ENCODE assay signal across 8 cellular contexts in genomic region chr15:40906947-40907802, GRCh38. TPM values are rescaled to one million over a fixed set of nuclear protein-coding genes. Genes with fewer than 3 reads are reported as not detected.
DNase-seq lines count a peak whose midpoint lies in the region; ATAC-seq, FAIRE-seq and TF ChIP-seq lines count a peak whose summit lies in the region.

No MANE protein-coding gene starts in this region.

- 76 to 90% methylated on average over 9 to 17 of the region's 23 CpGs for WGBS in mesodermal cell (ENCODE audit: insufficient coverage in 2 of 2), 2 experiments
- 20 to 36% methylated on average over 8 to 11 of the region's 23 CpGs for WGBS in thyroid gland, 2 donors

- no peaks in the 10 kb centered on the region for H3K27me3 ChIP-seq in DND-41 (ENCODE audit: insufficient read depth, low read length, poor library complexity)
- H3K27me3 ChIP-seq in thyroid gland: no peaks in the 10 kb centered on the region

- DNase-seq in DND-41 (peak; percentile 60), dermis microvascular lymphatic vessel endothelial cell (ENCODE audit: low read depth in 2 of 2) (peak; percentile 74 to 93), thyroid gland (peak; percentile 68), H54 (ENCODE audit: insufficient read length, low spot score) (no peak), amniotic stem cell (lab: John Stamatoyannopoulos, UW) (no peak)
- peak; percentile 66 for DNase-seq in Jurkat, Clone E6-1 (ENCODE audit: low read depth, low spot score)

- H4K20me1 ChIP-seq in DND-41 (ENCODE audit: insufficient read depth, low read length): peaks cover 25% of the 10 kb centered on the region

- ATAC-seq in DND-41 (ENCODE audit: insufficient read depth, low read depth): peak; percentile 25

- peaks cover 21% of the 10 kb centered on the region for H3K36me3 ChIP-seq in DND-41 (ENCODE audit: insufficient read depth, low read length)
- peaks cover 33% of the 10 kb centered on the region for H3K36me3 ChIP-seq in mesodermal cell (ENCODE audit: control insufficient read depth, insufficient read depth, low read length)
- H3K36me3 ChIP-seq in thyroid gland: peaks cover 10 to 14% of the 10 kb centered on the region in 2 donors

- TF ChIP-seq POLR2A in thyroid gland (IDR thresholded peaks at IDR 0.05) (no peak), H54 (IDR thresholded peaks at IDR 0.05; ENCODE audit: low read depth, low read length) (no peak)

- H3K4me3 ChIP-seq in DND-41 (ENCODE audit: low read depth in 1 of 2, low read length in 2 of 2) (peak overlapping the region; percentile 23 to 57; a peak in 3 of 4 replicates), mesodermal cell (ENCODE audit: extremely low read depth, insufficient read depth, low read length, poor library complexity, severe bottlenecking) (no peak overlapping the region), thyroid gland (replicated peaks in 1 of 3) (peak overlapping the region in 1 of 3 donors; percentile 30)
- peak overlapping the region; percentile 68 for H3K4me3 ChIP-seq in Jurkat, Clone E6-1 (ENCODE audit: low read length)

- no peak for FAIRE-seq in H54 (lab: Jason Lieb, UNC)

- no peaks in the 10 kb centered on the region for H3K9me3 ChIP-seq in DND-41 (ENCODE audit: insufficient read depth, low read length, severe bottlenecking)
- H3K9me3 ChIP-seq in mesodermal cell (ENCODE audit: control insufficient read depth, low read length): no peaks in the 10 kb centered on the region
- H3K9me3 ChIP-seq in thyroid gland: no peaks in the 10 kb centered on the region

- no peaks in the 10 kb centered on the region for H3K79me2 ChIP-seq in DND-41 (ENCODE audit: insufficient read depth, low read length)

- intact Hi-C loops in thyroid gland (cut with DNase I): loop anchor here (5.0 kb wide), 2 partner anchors 35 to 110 kb away; no protein-coding TSS in a partner anchor

- peak overlapping the region; percentile 74 for H2AFZ ChIP-seq in DND-41 (ENCODE audit: low read depth, low read length)

- peak overlapping the region; percentile 56 for H3K9ac ChIP-seq in DND-41 (ENCODE audit: low read depth, low read length)

- H3K4me2 ChIP-seq in DND-41 (ENCODE audit: insufficient read depth, low read length): peak overlapping the region; percentile 88

- H3K4me1 ChIP-seq in DND-41 (ENCODE audit: insufficient read depth, low read length) (peaks cover 14% of the 10 kb centered on the region), mesodermal cell (ENCODE audit: control insufficient read depth, insufficient read depth, low read length, poor library complexity, severe bottlenecking) (peaks cover 32% of the 10 kb centered on the region), thyroid gland (peaks cover 23 to 35% of the 10 kb centered on the region in 2 donors)

- TF ChIP-seq CTCF in DND-41 (IDR thresholded peaks at IDR 0.05; ENCODE audit: borderline replicate concordance, extremely low read depth, low read length, poor library complexity, severe bottlenecking): no peak
- no peak for TF ChIP-seq CTCF in VCaP (conservative IDR thresholded peaks at IDR 0.05)
- no peak for TF ChIP-seq CTCF in thyroid gland (IDR thresholded peaks at IDR 0.05)

- H3K27ac ChIP-seq in DND-41 (ENCODE audit: low read length) (no peak overlapping the region), VCaP (peak overlapping the region; percentile 76), mesodermal cell (ENCODE audit: low read depth, low read length, severe bottlenecking) (peak overlapping the region; percentile 71), thyroid gland (peak overlapping the region; percentile 91 to 92 (median 91))

RNA-seq across cellular contexts. Expression of gene VPS18, which starts 12.9 kb away (rescaled TPM):
- polyA plus RNA-seq in Jurkat, Clone E6-1 (2012; ENCODE audit: insufficient read depth, insufficient read length): 14.6 TPM
- total RNA-seq in dermis microvascular lymphatic vessel endothelial cell: 33.9 and 53.5 TPM in 2 replicates
- polyA plus RNA-seq in mesodermal cell (2013, experiment 1 of 2): 15.4 TPM
- polyA plus RNA-seq in mesodermal cell (2013, experiment 2 of 2): 14.4 TPM
- 10 to 100 TPM; 29.2 to 43.6 (median 37.2) TPM for total RNA-seq in thyroid gland

RNA-seq across cellular contexts. Expression of gene DLL4, which starts 22.0 kb away (rescaled TPM):
- not detected for polyA plus RNA-seq in Jurkat, Clone E6-1 (2012; ENCODE audit: insufficient read depth, insufficient read length)
- total RNA-seq in dermis microvascular lymphatic vessel endothelial cell (76.5 and 79.2 TPM in 2 replicates), thyroid gland (10 to 100 TPM in 3 of 4 donors, 1 to 10 TPM in 1; 6.8 to 27.1 (median 10.8) TPM)
- 51.5 TPM for polyA plus RNA-seq in mesodermal cell (2013, experiment 1 of 2)
- polyA plus RNA-seq in mesodermal cell (2013, experiment 2 of 2): 31.4 TPM

RNA-seq across cellular contexts. Expression of gene RHOV, which starts 33.1 kb away (rescaled TPM):
- polyA plus RNA-seq in Jurkat, Clone E6-1 (2012; ENCODE audit: insufficient read depth, insufficient read length): 3.1 TPM
- total RNA-seq in dermis microvascular lymphatic vessel endothelial cell: under 0.01 TPM in 1 of 2 replicates, not detected in the other
- not detected for polyA plus RNA-seq in mesodermal cell (2013, experiment 1 of 2)
- polyA plus RNA-seq in mesodermal cell (2013, experiment 2 of 2): not detected
- under 1 TPM in 1 of 4 donors, not detected in 3; 0.29 TPM for total RNA-seq in thyroid gland

RNA-seq across cellular contexts. Expression of gene CHAC1, which starts 46.1 kb away (rescaled TPM):
- polyA plus RNA-seq in Jurkat, Clone E6-1 (2012; ENCODE audit: insufficient read depth, insufficient read length): 4.5 TPM
- total RNA-seq in dermis microvascular lymphatic vessel endothelial cell: 1.4 and 1.9 TPM in 2 replicates
- polyA plus RNA-seq in mesodermal cell (2013, experiment 1 of 2): 18.9 TPM
- 18.7 TPM for polyA plus RNA-seq in mesodermal cell (2013, experiment 2 of 2)
- total RNA-seq in thyroid gland: 1 to 10 TPM; 1.1 to 3.1 (median 1.8) TPM

Comparison
In these comparisons a context has a peak if more than half of its experiments do, and no peak if none do; other contexts are left out.
1. DNase-seq: peak in DND-41 (single experiment), Jurkat, Clone E6-1 (single experiment), dermis microvascular lymphatic vessel endothelial cell (2 of 2) and thyroid gland (2 of 2); none in H54 (single experiment) and amniotic stem cell (single experiment).